Comparison of ENCODE assay signal across 8 cellular contexts in genomic region chrX:19739683-19740082, GRCh38.
DNase-seq lines count a peak whose midpoint lies in the region; ATAC-seq and TF ChIP-seq lines count a peak whose summit lies in the region.

No MANE protein-coding gene starts in this region.

- BruUV-seq in Caco-2 (replicated peaks; lab: Mats Ljungman, UMichigan), result no TSS peak

- intact Hi-C loops in Caco-2 (cut with micrococcal nuclease; ENCODE audit: unreplicated experiment) (loop anchor here (1.0 kb wide), 3 partner anchors 16 to 149 kb away; no protein-coding TSS in a partner anchor), left cardiac atrium (cut with DNase I) (loop anchor here in 1 of 2 donors (2.0 to 5.0 kb wide), 2 partner anchors 149 to 152 kb away; no protein-coding TSS in a partner anchor), gastrocnemius medialis (cut with DNase I; ENCODE audit: low total_unique reads) (loop anchor here (1.0 to 10.0 kb wide), 2 partner anchors 145 to 149 kb away; no protein-coding TSS in a partner anchor)

- H3K9me3 Mint-ChIP-seq in Caco-2 (ENCODE audit: unreplicated experiment) (no peaks in the 10 kb centered on the region), HFFc6 (no peaks in the 10 kb centered on the region)
- H3K9me3 Mint-ChIP-seq in activated naive CD8-positive, alpha-beta T cell treated with anti-CD3 and anti-CD28 coated beads for 36 hours, result no peaks in the 10 kb centered on the region

- peaks cover 17% of the 10 kb centered on the region for H3K4me1 ChIP-seq in Caco-2
- no peaks in the 10 kb centered on the region for H3K4me1 ChIP-seq in gastrocnemius medialis

- CTCF ChIA-PET in Caco-2 (lab: Charles Lee), result interaction anchor here (1.5 to 1.7 kb wide), 2 partner anchors 17 to 148 kb away, joined by 4 to 6 read pairs; no protein-coding TSS in a partner anchor

- in situ Hi-C loops in gastrocnemius medialis (cut with MboI; ENCODE audit: low sequenced_read_pairs in 4 of 4), result loop anchor here in 3 of 4 donors (5.0 to 25.0 kb wide), 4 partner anchors 145 to 153 kb away; partner anchors contain the start of gene SH3KBP1 (in 2 of the 3)

- ATAC-seq in left cardiac atrium, result peak; percentile 38 to 72
- peak in 1 of 2 donors; percentile 33 for ATAC-seq in gastrocnemius medialis
- no peak for ATAC-seq in HG02642 (IDR thresholded peaks at IDR 0.05; ENCODE audit: poor library complexity, unreplicated experiment)
- no peak for ATAC-seq in HG03439 (IDR thresholded peaks at IDR 0.05; ENCODE audit: unreplicated experiment)

- H3K4me3 Mint-ChIP-seq in Caco-2 (ENCODE audit: unreplicated experiment), result peak overlapping the region; percentile 41
- no peak overlapping the region for H3K4me3 Mint-ChIP-seq in HFFc6
- no peak overlapping the region for H3K4me3 Mint-ChIP-seq in activated naive CD8-positive, alpha-beta T cell treated with anti-CD3 and anti-CD28 coated beads for 36 hours

- H3K27ac Mint-ChIP-seq in Caco-2 (ENCODE audit: unreplicated experiment), result peak overlapping the region; percentile 85
- peak overlapping the region; percentile 36; the same call in 1 of the 2 replicates for H3K27ac Mint-ChIP-seq in HFFc6
- peak overlapping the region; percentile 60 for H3K27ac Mint-ChIP-seq in activated naive CD8-positive, alpha-beta T cell treated with anti-CD3 and anti-CD28 coated beads for 36 hours

- H3K27me3 ChIP-seq in Caco-2 (replicated peaks; ENCODE audit: control insufficient read depth, insufficient read depth, low read length) (no peaks in the 10 kb centered on the region), gastrocnemius medialis (no peaks in the 10 kb centered on the region)

- no peak for TF ChIP-seq POLR2A in gastrocnemius medialis (IDR thresholded peaks at IDR 0.05)

- H3K9me3 ChIP-seq in Caco-2, result no peaks in the 10 kb centered on the region
- no peaks in the 10 kb centered on the region for H3K9me3 ChIP-seq in gastrocnemius medialis

- H3K36me3 Mint-ChIP-seq in Caco-2 (ENCODE audit: insufficient read depth, unreplicated experiment) (peaks cover 14% of the 10 kb centered on the region), HFFc6 (ENCODE audit: low read depth) (no peaks in the 10 kb centered on the region)
- peaks cover 40% of the 10 kb centered on the region for H3K36me3 Mint-ChIP-seq in activated naive CD8-positive, alpha-beta T cell treated with anti-CD3 and anti-CD28 coated beads for 36 hours

- H3K4me3 ChIP-seq in Caco-2 (ENCODE audit: low read depth, low read length) (no peak overlapping the region), gastrocnemius medialis (no peak overlapping the region)

- H3K36me3 ChIP-seq in Caco-2 (ENCODE audit: control insufficient read depth, insufficient read depth, low read length) (no peaks in the 10 kb centered on the region), gastrocnemius medialis (no peaks in the 10 kb centered on the region)

- H3K4me1 Mint-ChIP-seq in Caco-2 (ENCODE audit: low read depth, unreplicated experiment), result peaks cover 25% of the 10 kb centered on the region
- peaks cover 13% of the 10 kb centered on the region for H3K4me1 Mint-ChIP-seq in HFFc6 (ENCODE audit: low read depth)
- H3K4me1 Mint-ChIP-seq in activated naive CD8-positive, alpha-beta T cell treated with anti-CD3 and anti-CD28 coated beads for 36 hours, result peaks cover 69% of the 10 kb centered on the region

- H3K27me3 Mint-ChIP-seq in Caco-2 (ENCODE audit: insufficient read depth, unreplicated experiment) (no peaks in the 10 kb centered on the region), HFFc6 (ENCODE audit: insufficient read depth) (no peaks in the 10 kb centered on the region)
- H3K27me3 Mint-ChIP-seq in activated naive CD8-positive, alpha-beta T cell treated with anti-CD3 and anti-CD28 coated beads for 36 hours, result no peaks in the 10 kb centered on the region

- no peak overlapping the region for H3K27ac ChIP-seq in gastrocnemius medialis

- DNase-seq in Caco-2 (peak; percentile 60 to 71), HFFc6 (peak; percentile 72), RPMI7951 (ENCODE audit: low read depth) (peak; percentile 77), left cardiac atrium (peak; percentile 58), gastrocnemius medialis (peak in 1 of 2 donors; percentile 23)
- peak; percentile 18 for DNase-seq in activated naive CD8-positive, alpha-beta T cell treated with anti-CD3 and anti-CD28 coated beads for 36 hours

- POLR2A ChIA-PET in Caco-2 (lab: Charles Lee), result no interaction called here

- TF ChIP-seq CTCF in Caco-2 (IDR thresholded peaks at IDR 0.05; ENCODE audit: insufficient read depth in 1 of 2, low read depth in 1 of 2, low read length in 1 of 2, severe bottlenecking in 1 of 2, unreplicated experiment in 1 of 2), result peak; percentile 54 to 69
- TF ChIP-seq CTCF in HFFc6 (IDR thresholded peaks at IDR 0.05), result peak; percentile 83
- TF ChIP-seq CTCF in gastrocnemius medialis (IDR thresholded peaks at IDR 0.05 in 4 of 5, conservative IDR thresholded peaks at IDR 0.05 in 1 of 5), result peak; percentile 34 to 63 (median 51)

Comparison
In these comparisons a context has a peak if more than half of its experiments do, and no peak if none do; other contexts are left out.
1. ATAC-seq: peak in left cardiac atrium (2 of 2); none in HG02642 (single experiment) and HG03439 (single experiment).
2. Peak in every context shown above with its lines, with median percentiles within 50 percentile points of each other: H3K27ac Mint-ChIP-seq and CTCF ChIP-seq.